Comparison of ENCODE assay signal across 26 cellular contexts in genomic region chr17:73703917-73704316, GRCh38.
"Had no signal": no experiment of that assay in that cellular context is flagged by ENCODE, and none has a peak within 500 bp of the region (broad histone marks: within the 10 kb centered on the region; RNA-seq: fewer than 3 reads in every experiment).

No MANE protein-coding gene starts in this region.

- H3K36me3 ChIP-seq: neutrophil, pancreas, prostate gland, right atrium auricular region, sigmoid colon, spleen, stomach, thoracic aorta, thyroid gland, tibial nerve, upper lobe of left lung, vagina had no signal

- H3K27ac ChIP-seq: neutrophil, pancreas, prostate gland, right atrium auricular region, sigmoid colon, spleen, stomach, thoracic aorta, thyroid gland, tibial nerve, upper lobe of left lung, vagina had no signal

- H3K27me3 ChIP-seq: pancreas, right atrium auricular region, thyroid gland, upper lobe of left lung, vagina had no signal

- H3K27ac Mint-ChIP-seq: natural killer cell treated with Interleukin-12 subunit alpha and Interleukin-12 subunit beta and Interleukin-15 and Interleukin-18, amount 100 ng/mL, for 72 hours; nephron progenitor cell; stimulated activated effector memory CD8-positive, alpha-beta T cell treated with anti-CD3 and anti-CD28 coated beads, Interleukin-12 subunit alpha, Interleukin-12 subunit beta, amount 100 ng/mL, for 72 hours; stimulated activated naive B cell treated with anti-CD40 and anti-IgM and Interleukin-4, amounts not matched to agents 10 μg/mL and 1 μg/mL and 100 μg/mL, for 72 hours; stimulated activated naive CD8-positive, alpha-beta T cell treated with anti-CD3 and anti-CD28 coated beads, Interleukin-15, Interleukin-2, amounts not matched to agents 100 ng/mL and 50 ng/mL, for 24 hours had no signal

- H3K4me1 ChIP-seq: pancreas, prostate gland, right atrium auricular region, sigmoid colon, spleen, stomach, thyroid gland, tibial nerve, upper lobe of left lung had no signal

- H3K4me1 Mint-ChIP-seq: neural crest cell; stimulated activated effector memory CD8-positive, alpha-beta T cell treated with anti-CD3 and anti-CD28 coated beads, Interleukin-12 subunit alpha, Interleukin-12 subunit beta, amount 100 ng/mL, for 72 hours; stimulated activated naive B cell treated with anti-CD40 and anti-IgM and Interleukin-4, amounts not matched to agents 10 μg/mL and 1 μg/mL and 100 μg/mL, for 72 hours had no signal

- H3K9me3 ChIP-seq: neutrophil, pancreas, prostate gland, sigmoid colon, thoracic aorta, thyroid gland, vagina had no signal

- H3K36me3 Mint-ChIP-seq: natural killer cell treated with Interleukin-12 subunit alpha and Interleukin-12 subunit beta and Interleukin-15 and Interleukin-18, amount 100 ng/mL, for 72 hours; stimulated activated effector memory CD8-positive, alpha-beta T cell treated with anti-CD3 and anti-CD28 coated beads, Interleukin-12 subunit alpha, Interleukin-12 subunit beta, amount 100 ng/mL, for 72 hours had no signal

- H3K4me3 ChIP-seq: pancreas, prostate gland, right atrium auricular region, sigmoid colon, spleen, stomach, thoracic aorta, thyroid gland, tibial nerve, upper lobe of left lung, vagina had no signal

- FAIRE-seq: pancreas, small intestine had no signal

- H3K4me3 Mint-ChIP-seq: naive thymus-derived CD8-positive, alpha-beta T cell; natural killer cell treated with Interleukin-12 subunit alpha and Interleukin-12 subunit beta and Interleukin-15 and Interleukin-18, amount 100 ng/mL, for 72 hours; nephron progenitor cell; neural crest cell; stimulated activated effector memory CD8-positive, alpha-beta T cell treated with anti-CD3 and anti-CD28 coated beads, Interleukin-12 subunit alpha, Interleukin-12 subunit beta, amount 100 ng/mL, for 72 hours; stimulated activated naive B cell treated with anti-CD40 and anti-IgM and Interleukin-4, amounts not matched to agents 10 μg/mL and 1 μg/mL and 100 μg/mL, for 72 hours; stimulated activated naive CD8-positive, alpha-beta T cell treated with anti-CD3 and anti-CD28 coated beads, Interleukin-15, Interleukin-2, amounts not matched to agents 100 ng/mL and 50 ng/mL, for 24 hours had no signal

- ATAC-seq: naive thymus-derived CD8-positive, alpha-beta T cell; natural killer cell treated with Interleukin-12 subunit alpha and Interleukin-12 subunit beta and Interleukin-15 and Interleukin-18, amount 100 ng/mL, for 72 hours; pancreas; stimulated activated effector memory CD8-positive, alpha-beta T cell treated with anti-CD3 and anti-CD28 coated beads, Interleukin-12 subunit alpha, Interleukin-12 subunit beta, amount 100 ng/mL, for 72 hours; stimulated activated naive B cell treated with anti-CD40 and anti-IgM and Interleukin-4, amounts not matched to agents 10 μg/mL and 1 μg/mL and 100 μg/mL, for 72 hours had no signal

- DNase-seq: naive thymus-derived CD8-positive, alpha-beta T cell; nephron progenitor cell; nucleus accumbens; pancreas; retina; sigmoid colon; small intestine; spleen; stimulated activated CD4-positive, alpha-beta T cell treated with anti-CD3 and anti-CD28 coated beads, Interleukin-12 subunit alpha, Interleukin-12 subunit beta, amount 100 ng/mL, for 4 hours; stimulated activated CD4-positive, alpha-beta T cell treated with anti-CD3 and anti-CD28 coated beads, Interleukin-1b, Interleukin-23, amount 100 ng/mL, for 48 hours; stimulated activated CD4-positive, alpha-beta T cell treated with anti-CD3 and anti-CD28 coated beads, Interleukin-4, amount 100 ng/mL, for 24 hours; stimulated activated naive B cell treated with anti-CD40 and anti-IgM and Interleukin-4, amounts not matched to agents 10 μg/mL and 1 μg/mL and 100 μg/mL, for 72 hours; stimulated activated naive CD4-positive, alpha-beta T cell treated with Interleukin-2 at 50 U/mL for 16 hours; stomach; thyroid gland had no signal
